9 cellular contexts compared by ENCODE assay signal in genomic region chr20:11274137-11274536, GRCh38.
DNase-seq lines count a peak whose midpoint lies in the region; ATAC-seq and TF ChIP-seq lines count a peak whose summit lies in the region.
"Had no signal": no experiment of that assay in that cellular context is flagged by ENCODE, and none has a peak within 500 bp of the region (broad histone marks: within the 10 kb centered on the region; RNA-seq: fewer than 3 reads in every experiment).

No MANE protein-coding gene starts in this region.

- no peaks in the 10 kb centered on the region for H3K4me1 ChIP-seq in lower lobe of right lung

- no peaks in the 10 kb centered on the region for H3K36me3 ChIP-seq in lower lobe of right lung

- no peak for TF ChIP-seq POLR2A in lower leg skin (IDR thresholded peaks at IDR 0.05)

- 6% methylated on average over 5 of the region's 5 CpGs for WGBS in lower leg skin, 2 donors

- no peaks in the 10 kb centered on the region for H3K27me3 ChIP-seq in lower lobe of right lung (ENCODE audit: low read depth)

- TF ChIP-seq CTCF in coronary artery (IDR thresholded peaks at IDR 0.05) (peak; percentile 37), lower lobe of right lung (IDR thresholded peaks at IDR 0.05) (peak; percentile 62), lower leg skin (IDR thresholded peaks at IDR 0.05) (no peak)

- ATAC-seq in Right ventricle myocardium inferior = peak; percentile 78
- peak; percentile 74 to 81 for ATAC-seq in lower lobe of right lung

- H3K9me3 ChIP-seq in lower lobe of right lung = no peaks in the 10 kb centered on the region

- DNase-seq in Right ventricle myocardium inferior (ENCODE audit: missing footprints) = no peak
- no peak for DNase-seq in cardiac septum (ENCODE audit: low spot score)
- peak; percentile 20 for DNase-seq in KG1 (lab: John Stamatoyannopoulos, UW)
- peak; percentile 34 for DNase-seq in NOMO-1 treated with dmso at 0.1 percent for 144 hours (lab: John Stamatoyannopoulos, UW; ENCODE audit: unreplicated experiment)
- no peak for DNase-seq in coronary artery (ENCODE audit: low spot score)
- no peak for DNase-seq in lower lobe of right lung
- DNase-seq in lower leg skin (ENCODE audit: low spot score in 2 of 2) = no peak
- no peak for DNase-seq in activated CD4-positive, CD25-positive, alpha-beta regulatory T cell treated with anti-CD3 and anti-CD28 coated beads, Interleukin-2, amount 50 U/mL, for 72 hours
- DNase-seq: activated naive CD8-positive, alpha-beta T cell treated with anti-CD3 and anti-CD28 coated beads, Interleukin-2, amount 10 ng/mL, durations not matched to agents 7 days and 5 days had no signal

- H3K4me3 ChIP-seq in coronary artery = no peak overlapping the region
- H3K4me3 ChIP-seq in lower lobe of right lung = no peak overlapping the region
- H3K4me3 ChIP-seq in lower leg skin (ENCODE audit: low read depth, poor library complexity, severe bottlenecking) = no peak overlapping the region

- intact Hi-C loops in Right ventricle myocardium inferior (cut with DNase I) = loop anchor here (1.0 to 5.0 kb wide), 3 partner anchors 268 to 805 kb away; no protein-coding TSS in a partner anchor
- intact Hi-C loops in cardiac septum (cut with DNase I) = loop anchor here (2.0 to 10.0 kb wide), 2 partner anchors 721 to 839 kb away; partner anchors contain the start of genes MKKS and SLX4IP
- intact Hi-C loops in lower lobe of right lung (cut with DNase I) = no loop called here
- intact Hi-C loops in lower leg skin (cut with DNase I; ENCODE audit: low total_unique reads) = loop anchor here (10.0 kb wide), 1 partner anchor 599 kb away; the partner anchor contains the start of gene JAG1

- H3K27ac ChIP-seq in coronary artery (no peak overlapping the region), lower lobe of right lung (no peak overlapping the region)

Comparison
In these comparisons a context has a peak if more than half of its experiments do, and no peak if none do; other contexts are left out.
1. DNase-seq: peak in KG1 (single experiment) and NOMO-1 treated with dmso at 0.1 percent for 144 hours (single experiment); none in Right ventricle myocardium inferior (single experiment), cardiac septum (single experiment), coronary artery (single experiment), lower lobe of right lung (single experiment), lower leg skin (0 of 2) and activated CD4-positive, CD25-positive, alpha-beta regulatory T cell treated with anti-CD3 and anti-CD28 coated beads, Interleukin-2, amount 50 U/mL, for 72 hours (single experiment).
2. CTCF ChIP-seq: peak in coronary artery (single experiment) and lower lobe of right lung (single experiment); none in lower leg skin (0 of 3).